Comparison of ENCODE assay signal across 10 cellular contexts in genomic region chr17:77644981-77645380, GRCh38.
DNase-seq lines count a peak whose midpoint lies in the region; ATAC-seq lines count a peak whose summit lies in the region.
"Had no signal": no experiment of that assay in that cellular context is flagged by ENCODE, and none has a peak within 500 bp of the region (broad histone marks: within the 10 kb centered on the region; RNA-seq: fewer than 3 reads in every experiment).

No MANE protein-coding gene starts in this region.

- DNase-seq in DMS 273 (lab: John Stamatoyannopoulos, UW; ENCODE audit: unreplicated experiment), result peak; percentile 52
- DNase-seq in DMS 273 treated with DMSO at 0.1 percent for 48 hours (lab: John Stamatoyannopoulos, UW), result no peak
- peak; percentile 74 for DNase-seq in activated CD8-positive, alpha-beta memory T cell treated with anti-CD3 and anti-CD28 coated beads, Interleukin-2, amount 50 U/mL, for 48 hours
- DNase-seq in iPS-NIHi11 (ENCODE audit: low spot score), result peak; percentile 63
- DNase-seq in stimulated activated naive CD8-positive, alpha-beta T cell treated with anti-CD3 and anti-CD28 coated beads, Interleukin-15, Interleukin-2, amounts not matched to agents 100 U/mL and 50 U/mL, for 24 hours, result peak; percentile 49
- DNase-seq in ACHN, result no peak
- no peak for DNase-seq in NCI-H146 (lab: John Stamatoyannopoulos, UW)
- DNase-seq in DMS153 (lab: John Stamatoyannopoulos, UW), result no peak
- DNase-seq: heart left ventricle, NCI-H1436 had no signal

- ATAC-seq in stimulated activated naive CD8-positive, alpha-beta T cell treated with anti-CD3 and anti-CD28 coated beads, Interleukin-15, Interleukin-2, amounts not matched to agents 100 U/mL and 50 U/mL, for 24 hours, result peak; percentile 33
- ATAC-seq: heart left ventricle had no signal

- in situ Hi-C loops in ACHN (cut with HindIII; ENCODE audit: low pct_ligation_motif_present, low pct_unique_long_range_greater_than_20kb, low sequenced_read_pairs), result no loop called here

Comparison
In these comparisons a context has a peak if more than half of its experiments do, and no peak if none do; other contexts are left out.
1. DNase-seq: peak in DMS 273 (single experiment), activated CD8-positive, alpha-beta memory T cell treated with anti-CD3 and anti-CD28 coated beads, Interleukin-2, amount 50 U/mL, for 48 hours (single experiment), iPS-NIHi11 (single experiment) and stimulated activated naive CD8-positive, alpha-beta T cell treated with anti-CD3 and anti-CD28 coated beads, Interleukin-15, Interleukin-2, amounts not matched to agents 100 U/mL and 50 U/mL, for 24 hours (single experiment); none in DMS 273 treated with DMSO at 0.1 percent for 48 hours (single experiment), ACHN (single experiment), NCI-H146 (single experiment) and DMS153 (single experiment).